ENCODE assay signal across 21 cellular contexts in genomic region chr20:9578584-9578983, GRCh38.
"Had no signal": no experiment of that assay in that cellular context is flagged by ENCODE, and none has a peak within 500 bp of the region (broad histone marks: within the 10 kb centered on the region; RNA-seq: fewer than 3 reads in every experiment).

No MANE protein-coding gene starts in this region.

- H3K27me3 ChIP-seq: foreskin keratinocyte, pancreas, uterus had no signal

- H3K4me2 ChIP-seq: hepatocyte, smooth muscle cell had no signal

- H3K36me3 ChIP-seq: left ventricle myocardium inferior, pancreas, uterus had no signal

- H3K27ac Mint-ChIP-seq: natural killer cell treated with Interleukin-12 subunit alpha and Interleukin-12 subunit beta and Interleukin-15 and Interleukin-18, amount 100 ng/mL, for 72 hours; progenitor cell of endocrine pancreas; type B pancreatic cell had no signal

- FAIRE-seq: endothelial cell of umbilical vein, kidney, pancreas had no signal

- H3K9me3 Mint-ChIP-seq: natural killer cell treated with Interleukin-12 subunit alpha and Interleukin-12 subunit beta and Interleukin-15 and Interleukin-18, amount 100 ng/mL, for 72 hours had no signal

- H3K36me3 Mint-ChIP-seq: natural killer cell treated with Interleukin-12 subunit alpha and Interleukin-12 subunit beta and Interleukin-15 and Interleukin-18, amount 100 ng/mL, for 72 hours; type B pancreatic cell had no signal

- ATAC-seq: foreskin keratinocyte; left cardiac atrium; natural killer cell treated with Interleukin-12 subunit alpha and Interleukin-12 subunit beta and Interleukin-15 and Interleukin-18, amount 100 ng/mL, for 72 hours; pancreas; right cardiac atrium had no signal

- H3K79me2 ChIP-seq: hepatocyte had no signal

- H3K27ac ChIP-seq: foreskin keratinocyte, hepatocyte, left ventricle myocardium inferior, pancreas, uterus had no signal

- H2AFZ ChIP-seq: hepatocyte had no signal

- H3K9me3 ChIP-seq: left ventricle myocardium inferior, pancreas, uterus had no signal

- H3K4me3 ChIP-seq: hepatocyte, left ventricle myocardium inferior, lung, pancreas, smooth muscle cell, uterus had no signal

- H3K4me1 ChIP-seq: foreskin keratinocyte, left ventricle myocardium inferior, pancreas, uterus had no signal

- DNase-seq: dermis blood vessel endothelial cell; erythroblast; foreskin keratinocyte; kidney; left cardiac atrium; left ventricle myocardium inferior; mesenchymal stem cell; midbrain; occipital lobe; pancreas; right cardiac atrium; stimulated activated CD4-positive, alpha-beta T cell treated with anti-CD3 and anti-CD28 coated beads, Interleukin-2, amount 100 ng/mL, for 48 hours; stimulated activated naive CD4-positive, alpha-beta T cell treated with Interleukin-2 at 50 U/mL for 16 hours; uterus had no signal

- H3K4me3 Mint-ChIP-seq: natural killer cell treated with Interleukin-12 subunit alpha and Interleukin-12 subunit beta and Interleukin-15 and Interleukin-18, amount 100 ng/mL, for 72 hours; type B pancreatic cell had no signal
